ENCODE assay signal across 13 cellular contexts in the genomic region with DNA sequence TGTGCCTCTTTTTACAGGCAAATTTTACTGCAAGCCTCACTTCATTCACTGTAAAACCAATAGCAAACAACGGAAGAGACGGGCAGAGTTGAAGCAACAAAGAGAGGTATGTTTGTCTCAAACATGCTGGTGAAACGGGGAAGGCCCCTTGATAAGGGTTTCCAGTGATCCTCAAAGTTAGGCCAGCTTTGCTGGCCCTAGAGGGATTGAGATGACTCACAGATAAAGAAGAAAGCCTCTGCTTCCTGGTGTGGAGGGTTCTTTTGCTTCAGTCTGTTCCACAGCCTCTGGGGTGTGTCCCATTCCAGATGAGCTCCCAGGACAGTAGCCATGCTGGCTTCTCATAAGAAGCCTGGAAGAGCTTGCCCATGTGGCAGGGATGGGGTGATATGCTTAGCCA.
DNase-seq lines count a peak whose midpoint lies in the region; ATAC-seq and TF ChIP-seq lines count a peak whose summit lies in the region.
"Had no signal": no experiment of that assay in that cellular context is flagged by ENCODE, and none has a peak within 500 bp of the region (broad histone marks: within the 10 kb centered on the region; RNA-seq: fewer than 3 reads in every experiment).

No MANE protein-coding gene starts in this region.

- H3K9me3 ChIP-seq in GM23248 (ENCODE audit: low read depth) (no peaks in the 10 kb centered on the region), RWPE2 (ENCODE audit: severe bottlenecking) (no peaks in the 10 kb centered on the region), smooth muscle cell (replicated peaks; ENCODE audit: low read depth) (no peaks in the 10 kb centered on the region)

- no peaks in the 10 kb centered on the region for H3K9me2 ChIP-seq in GM23248 (ENCODE audit: insufficient read depth)

- H3K36me3 ChIP-seq in GM23248 (ENCODE audit: low read depth) (peaks cover 48% of the 10 kb centered on the region), RWPE2 (ENCODE audit: low read depth) (peaks cover 99% of the 10 kb centered on the region), smooth muscle cell (ENCODE audit: low read depth) (peaks cover 4% of the 10 kb centered on the region)

- H2AFZ ChIP-seq in GM23248, result no peak overlapping the region
- no peak overlapping the region for H2AFZ ChIP-seq in smooth muscle cell (ENCODE audit: low read depth)

- no peaks in the 10 kb centered on the region for H3K27me3 ChIP-seq in GM23248 (replicated peaks; ENCODE audit: insufficient read depth)
- H3K27me3 ChIP-seq in RWPE2 (ENCODE audit: insufficient read depth, poor library complexity, severe bottlenecking), result no peaks in the 10 kb centered on the region
- no peaks in the 10 kb centered on the region for H3K27me3 ChIP-seq in foreskin keratinocyte
- no peaks in the 10 kb centered on the region for H3K27me3 ChIP-seq in smooth muscle cell (ENCODE audit: low read depth)

- peak; percentile 63 for ATAC-seq in RWPE2 (ENCODE audit: low read depth)
- peak; percentile 76 for ATAC-seq in foreskin keratinocyte
- ATAC-seq in GM18498 (IDR thresholded peaks at IDR 0.05; ENCODE audit: unreplicated experiment), result no peak
- no peak for ATAC-seq in GM19395 (IDR thresholded peaks at IDR 0.05; ENCODE audit: unreplicated experiment)
- ATAC-seq: natural killer cell, right cardiac atrium had no signal

- peak; percentile 53 for DNase-seq in GM23248
- DNase-seq in RWPE2 (ENCODE audit: low spot score), result no peak
- DNase-seq in foreskin keratinocyte, result peak; percentile 31 to 61
- DNase-seq in smooth muscle cell (lab: John Stamatoyannopoulos, UW; ENCODE audit: unreplicated experiment), result no peak
- no peak for DNase-seq in effector CD4-positive, alpha-beta T cell
- DNase-seq: CD4-positive, alpha-beta memory T cell; dermis blood vessel endothelial cell; kidney glomerular epithelial cell; natural killer cell; NCI-H2107; right cardiac atrium had no signal

- H4K20me1 ChIP-seq in GM23248 (ENCODE audit: insufficient read depth) (no peaks in the 10 kb centered on the region; the same call in 1 of the 2 replicates), smooth muscle cell (ENCODE audit: low read depth) (no peaks in the 10 kb centered on the region)

- no peak overlapping the region for H3K27ac ChIP-seq in GM23248
- peak overlapping the region; percentile 37 for H3K27ac ChIP-seq in RWPE2 (ENCODE audit: poor library complexity, severe bottlenecking)
- H3K27ac ChIP-seq in foreskin keratinocyte, result no peak overlapping the region
- peak overlapping the region; percentile 86 for H3K27ac ChIP-seq in smooth muscle cell (ENCODE audit: low read depth)

- H3K4me1 ChIP-seq in GM23248 (ENCODE audit: insufficient read depth) (no peaks in the 10 kb centered on the region), RWPE2 (ENCODE audit: insufficient read depth, poor library complexity, severe bottlenecking) (peaks cover 5% of the 10 kb centered on the region), foreskin keratinocyte (peaks cover 7% of the 10 kb centered on the region), smooth muscle cell (ENCODE audit: low read depth) (peaks cover 9% of the 10 kb centered on the region)

- H3K9ac ChIP-seq in GM23248 (no peak overlapping the region), smooth muscle cell (ENCODE audit: low read depth) (peak overlapping the region; percentile 37)

- H3K4me3 ChIP-seq in GM23248 (no peak overlapping the region), RWPE2 (ENCODE audit: severe bottlenecking) (no peak overlapping the region), smooth muscle cell (no peak overlapping the region)

- H3F3A ChIP-seq in GM23248 (ENCODE audit: insufficient read depth) (peaks cover 20% of the 10 kb centered on the region; the same call in 1 of the 2 replicates), smooth muscle cell (ENCODE audit: low read depth) (peaks cover 34% of the 10 kb centered on the region)

- in situ Hi-C loops in GM23248 (cut with MboI), result loop anchor here (25.0 kb wide), 2 partner anchors 321 to 446 kb away; no protein-coding TSS in a partner anchor

- no peak overlapping the region for H3K4me2 ChIP-seq in GM23248 (ENCODE audit: unreplicated experiment)
- peak overlapping the region; percentile 60 for H3K4me2 ChIP-seq in smooth muscle cell

- TF ChIP-seq CTCF in RWPE2 (IDR thresholded peaks at IDR 0.05; ENCODE audit: poor library complexity, severe bottlenecking), result no peak
- TF ChIP-seq CTCF in foreskin keratinocyte (conservative IDR thresholded peaks at IDR 0.05), result no peak
- no peak for TF ChIP-seq CTCF in smooth muscle cell (IDR thresholded peaks at IDR 0.05; ENCODE audit: borderline replicate concordance, insufficient read depth, poor library complexity, severe bottlenecking)

- WGBS in GM23248 (ENCODE audit: low coverage in 1 of 2, low lambda C conversion rate in 2 of 2, missing lambda C conversion rate in 2 of 2), 2 experiments, result 82 to 89% methylated on average over 3 of the region's 3 CpGs
- 3% methylated on average over 3 of the region's 3 CpGs for WGBS in smooth muscle cell (ENCODE audit: low lambda C conversion rate)

- no peaks in the 10 kb centered on the region for H3K79me2 ChIP-seq in GM23248 (ENCODE audit: insufficient read depth)
- H3K79me2 ChIP-seq in smooth muscle cell (ENCODE audit: low read depth), result no peaks in the 10 kb centered on the region

Comparison
In these comparisons a context has a peak if more than half of its experiments do, and no peak if none do; other contexts are left out.
1. DNase-seq: peak in GM23248 (single experiment) and foreskin keratinocyte (2 of 2); none in RWPE2 (single experiment), smooth muscle cell (single experiment) and effector CD4-positive, alpha-beta T cell (single experiment).
2. H3K27ac ChIP-seq: peak in RWPE2 (single experiment) and smooth muscle cell (single experiment); none in GM23248 (single experiment) and foreskin keratinocyte (single experiment).
3. ATAC-seq: peak in RWPE2 (single experiment) and foreskin keratinocyte (single experiment); none in GM18498 (single experiment) and GM19395 (single experiment).